In the genomic region with DNA sequence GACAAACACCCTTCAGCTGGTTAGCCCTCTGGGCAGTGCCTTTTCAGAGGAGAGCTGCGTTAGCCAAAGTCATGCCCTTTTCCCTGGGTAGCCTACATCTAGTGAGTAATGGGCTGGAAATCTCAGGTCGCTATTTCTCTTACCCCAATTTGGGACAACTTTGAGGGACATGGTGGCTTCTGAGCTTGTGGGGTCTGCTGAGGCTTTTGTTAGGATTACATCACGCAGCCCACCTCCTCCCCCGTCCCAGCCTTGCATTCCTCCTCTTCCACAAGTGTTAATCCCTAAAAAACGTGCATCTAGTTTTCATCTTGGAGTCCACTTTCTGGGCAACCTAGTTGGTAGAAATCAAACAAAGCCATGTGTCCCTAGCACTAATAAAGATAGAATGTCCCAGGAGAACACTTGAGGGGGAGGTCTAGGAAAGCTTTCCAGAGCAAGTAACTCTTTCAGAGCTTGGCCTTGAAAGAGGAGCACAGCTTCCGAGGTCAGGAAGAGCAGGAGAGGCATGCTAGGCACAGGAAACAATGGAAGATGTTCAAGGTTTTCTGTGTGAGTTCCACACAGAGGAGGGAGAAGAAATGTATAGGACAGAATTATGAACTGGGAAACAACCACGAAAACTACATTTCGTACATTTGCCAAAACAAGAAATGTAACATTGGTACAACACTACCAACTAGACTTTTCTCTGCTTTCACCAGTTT, we compare ENCODE assay signal across 1 cellular context.
TF ChIP-seq lines count a peak whose summit lies in the region.

No MANE protein-coding gene starts in this region.

TF ChIP-seq in SK-N-SH treated with all-trans-retinoic acid at 6 μM for 48 hours, 23 proteins besides CTCF, POLR2A, EP300 and RAD21 (continued from another document):
- TF ChIP-seq PATZ1 (CRISPR knock-in tag; IDR thresholded peaks at IDR 0.05; ENCODE audit: borderline replicate concordance): no peak
- TF ChIP-seq RARB (CRISPR knock-in tag; IDR thresholded peaks at IDR 0.05): no peak
